14 cellular contexts compared by ENCODE assay signal in the genomic region with DNA sequence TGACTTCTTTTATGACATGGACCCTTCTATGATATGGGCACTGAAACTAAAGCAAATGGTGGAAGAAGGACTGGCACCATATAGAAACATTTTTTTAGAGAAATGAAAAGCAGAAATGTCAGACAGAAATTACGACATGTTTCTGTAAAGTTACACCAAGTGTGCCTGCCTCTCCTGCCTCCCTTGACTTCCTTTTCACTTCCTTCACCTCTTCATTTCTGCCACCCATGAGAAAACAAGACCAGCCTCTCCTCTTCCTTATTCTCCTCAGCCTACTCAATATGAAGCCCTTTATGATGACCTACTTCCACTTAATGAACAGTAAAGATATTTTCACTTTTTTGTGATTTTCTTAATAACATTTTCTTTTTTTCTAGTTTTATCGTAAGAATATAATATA.
"Had no signal": no experiment of that assay in that cellular context is flagged by ENCODE, and none has a peak within 500 bp of the region (broad histone marks: within the 10 kb centered on the region; RNA-seq: fewer than 3 reads in every experiment).

No MANE protein-coding gene starts in this region.

- H3K9me3 Mint-ChIP-seq: memory B cell; T-helper 2 cell treated with Interferon-gamma antibody and Interleukin-4, amounts not matched to agents 5 μg/mL and 100 μg/mL, for 36 hours had no signal

- H3K27me3 ChIP-seq: heart left ventricle, ovary, thyroid gland, uterus had no signal

- DNase-seq: activated CD4-positive, alpha-beta T cell treated with anti-CD3 and anti-CD28 coated beads for 1 hour; activated CD4-positive, alpha-beta T cell treated with anti-CD3 and anti-CD28 coated beads, Interleukin-2, amount 50 U/mL, for 48 hours; activated naive CD4-positive, alpha-beta T cell; caudate nucleus; effector CD8-positive, alpha-beta T cell; heart left ventricle; left colon; ovary; stimulated activated CD4-positive, alpha-beta T cell treated with anti-CD3 and anti-CD28 coated beads, Interleukin-4, amount 100 ng/mL, for 4 hours; thyroid gland; uterus had no signal

- H3K27ac ChIP-seq: coronary artery, ovary, thyroid gland, uterus had no signal

- ATAC-seq: heart left ventricle, left colon had no signal

- H3K27me3 Mint-ChIP-seq: memory B cell had no signal

- H3K9me3 ChIP-seq: heart left ventricle, ovary, thyroid gland, uterus had no signal

- H3K36me3 ChIP-seq: ovary, uterus had no signal

- H3K4me1 Mint-ChIP-seq: memory B cell had no signal

- H3K4me3 ChIP-seq: coronary artery, heart left ventricle, ovary, thyroid gland, uterus had no signal

- H3K27ac Mint-ChIP-seq: memory B cell; T-helper 2 cell treated with Interferon-gamma antibody and Interleukin-4, amounts not matched to agents 5 μg/mL and 100 μg/mL, for 36 hours had no signal

- H3K4me3 Mint-ChIP-seq: memory B cell; T-helper 2 cell treated with Interferon-gamma antibody and Interleukin-4, amounts not matched to agents 5 μg/mL and 100 μg/mL, for 36 hours had no signal

- H3K4me1 ChIP-seq: heart left ventricle, thyroid gland, uterus had no signal
